In genomic region chr1:180343931-180344406, GRCh38 we compare ENCODE assay signal across 8 cellular contexts.
DNase-seq lines count a peak whose midpoint lies in the region; ATAC-seq and TF ChIP-seq lines count a peak whose summit lies in the region.

No MANE protein-coding gene starts in this region.

- H3K4me3 ChIP-seq in HEK293 (ENCODE audit: low read depth, low read length), result no peak overlapping the region
- no peak overlapping the region for H3K4me3 ChIP-seq in transverse colon

- TF ChIP-seq CTCF in HEK293 (tag by site-specific recombination; IDR thresholded peaks at IDR 0.05) (no peak), transverse colon (IDR thresholded peaks at IDR 0.05) (no peak)
- no peak for TF ChIP-seq CTCF in activated CD8-positive, alpha-beta T cell treated with anti-CD3 and anti-CD28 coated beads for 36 hours (IDR thresholded peaks at IDR 0.05)

- in situ Hi-C loops in transverse colon (cut with MboI; ENCODE audit: low pct_ligation_motif_present in 1 of 4, low pct_unique_long_range_greater_than_20kb in 1 of 4, low sequenced_read_pairs in 3 of 4), result no loop called here

- CTCF ChIA-PET in HEK293 (lab: Yijun Ruan, JAX), result no interaction called here
- CTCF ChIA-PET in activated CD8-positive, alpha-beta T cell treated with anti-CD3 and anti-CD28 coated beads for 36 hours (lab: Charles Lee), result interaction anchor here (1.1 kb wide), 1 partner anchor 55 kb away, joined by 3 read pairs; no protein-coding TSS in a partner anchor

- H3K27me3 ChIP-seq in transverse colon, result no peaks in the 10 kb centered on the region

- H3K36me3 ChIP-seq in HEK293 (ENCODE audit: control insufficient read depth in 2 of 2, insufficient read depth in 1 of 2, low read length in 2 of 2), result no peaks in the 10 kb centered on the region
- no peaks in the 10 kb centered on the region for H3K36me3 ChIP-seq in transverse colon

- H3K4me1 Mint-ChIP-seq in activated CD8-positive, alpha-beta T cell treated with anti-CD3 and anti-CD28 coated beads for 36 hours (ENCODE audit: low read depth), result peaks cover 4% of the 10 kb centered on the region
- no peaks in the 10 kb centered on the region for H3K4me1 Mint-ChIP-seq in activated T-helper 1 cell treated with anti-CD3 and anti-CD28 coated beads, Interleukin-12 subunit alpha, Interleukin-12 subunit beta, Interleukin-2, Interleukin-4 antibody, amounts not matched to agents 30 ng/mL and 10 ng/mL and 1 ng/mL, durations not matched to agents 14 hours and 24 hours and 36 hours (ENCODE audit: low read depth)

- no peak overlapping the region for H3K4me3 Mint-ChIP-seq in activated CD8-positive, alpha-beta T cell treated with anti-CD3 and anti-CD28 coated beads for 36 hours
- H3K4me3 Mint-ChIP-seq in activated T-helper 1 cell treated with anti-CD3 and anti-CD28 coated beads, Interleukin-12 subunit alpha, Interleukin-12 subunit beta, Interleukin-2, Interleukin-4 antibody, amounts not matched to agents 30 ng/mL and 10 ng/mL and 1 ng/mL, durations not matched to agents 14 hours and 24 hours and 36 hours, result no peak overlapping the region

- no peak for TF ChIP-seq POLR2A in transverse colon (IDR thresholded peaks at IDR 0.05)

- TF ChIP-seq EP300 in transverse colon (IDR thresholded peaks at IDR 0.05; ENCODE audit: low read depth), result no peak

- POLR2A ChIA-PET in HEK293 (lab: Yijun Ruan, JAX), result no interaction called here
- POLR2A ChIA-PET in activated CD8-positive, alpha-beta T cell treated with anti-CD3 and anti-CD28 coated beads for 36 hours (lab: Charles Lee), result interaction anchor here (0.6 kb wide), 1 partner anchor 28 kb away, joined by 4 read pairs; no protein-coding TSS in a partner anchor

- H3K4me1 ChIP-seq in HEK293 (ENCODE audit: control insufficient read depth, insufficient read depth, low read length), result peaks cover 19% of the 10 kb centered on the region
- H3K4me1 ChIP-seq in transverse colon, result peaks cover 0 to 18% (median 10%) of the 10 kb centered on the region in 4 donors

- H3K36me3 Mint-ChIP-seq in activated CD8-positive, alpha-beta T cell treated with anti-CD3 and anti-CD28 coated beads for 36 hours (ENCODE audit: low read depth), result peaks cover 27% of the 10 kb centered on the region
- H3K36me3 Mint-ChIP-seq in activated T-helper 1 cell treated with anti-CD3 and anti-CD28 coated beads, Interleukin-12 subunit alpha, Interleukin-12 subunit beta, Interleukin-2, Interleukin-4 antibody, amounts not matched to agents 30 ng/mL and 10 ng/mL and 1 ng/mL, durations not matched to agents 14 hours and 24 hours and 36 hours (ENCODE audit: low read depth), result peaks cover 9% of the 10 kb centered on the region

- intact Hi-C loops in transverse colon (cut with DNase I; ENCODE audit: low total_unique reads), result no loop called here
- intact Hi-C loops in activated CD8-positive, alpha-beta T cell treated with anti-CD3 and anti-CD28 coated beads for 36 hours (cut with micrococcal nuclease), result no loop called here
- intact Hi-C loops in activated T-helper 1 cell treated with anti-CD3 and anti-CD28 coated beads, Interleukin-12 subunit alpha, Interleukin-12 subunit beta, Interleukin-2, Interleukin-4 antibody, amounts not matched to agents 30 ng/mL and 10 ng/mL and 1 ng/mL, durations not matched to agents 14 hours and 24 hours and 36 hours (cut with micrococcal nuclease), result no loop called here

- no peak for ATAC-seq in activated CD8-positive, alpha-beta T cell treated with anti-CD3 and anti-CD28 coated beads for 36 hours

- DNase-seq in COLO668 (lab: John Stamatoyannopoulos, UW; ENCODE audit: unreplicated experiment) (peak; percentile 80), NCI-H1694 treated with DMSO at 0.1 percent for 48 hours (lab: John Stamatoyannopoulos, UW) (peak; percentile 85), astrocyte of the hippocampus (ENCODE audit: low read depth, low spot score) (peak; percentile 57), transverse colon (peak; percentile 82), 8988T (no peak)
- no peak for DNase-seq in activated CD8-positive, alpha-beta T cell treated with anti-CD3 and anti-CD28 coated beads for 36 hours
- DNase-seq in activated T-helper 1 cell treated with anti-CD3 and anti-CD28 coated beads, Interleukin-12 subunit alpha, Interleukin-12 subunit beta, Interleukin-2, Interleukin-4 antibody, amounts not matched to agents 30 ng/mL and 10 ng/mL and 1 ng/mL, durations not matched to agents 14 hours and 24 hours and 36 hours (ENCODE audit: low spot score), result no peak

- H3K27ac Mint-ChIP-seq in activated CD8-positive, alpha-beta T cell treated with anti-CD3 and anti-CD28 coated beads for 36 hours, result no peak overlapping the region
- no peak overlapping the region for H3K27ac Mint-ChIP-seq in activated T-helper 1 cell treated with anti-CD3 and anti-CD28 coated beads, Interleukin-12 subunit alpha, Interleukin-12 subunit beta, Interleukin-2, Interleukin-4 antibody, amounts not matched to agents 30 ng/mL and 10 ng/mL and 1 ng/mL, durations not matched to agents 14 hours and 24 hours and 36 hours

- H3K9me3 ChIP-seq in HEK293 (ENCODE audit: control insufficient read depth, insufficient read depth, low read depth, low read length), result no peaks in the 10 kb centered on the region
- H3K9me3 ChIP-seq in transverse colon, result no peaks in the 10 kb centered on the region

- H3K9me3 Mint-ChIP-seq in activated CD8-positive, alpha-beta T cell treated with anti-CD3 and anti-CD28 coated beads for 36 hours, result peaks cover 6% of the 10 kb centered on the region
- no peaks in the 10 kb centered on the region for H3K9me3 Mint-ChIP-seq in activated T-helper 1 cell treated with anti-CD3 and anti-CD28 coated beads, Interleukin-12 subunit alpha, Interleukin-12 subunit beta, Interleukin-2, Interleukin-4 antibody, amounts not matched to agents 30 ng/mL and 10 ng/mL and 1 ng/mL, durations not matched to agents 14 hours and 24 hours and 36 hours

- H3K27me3 Mint-ChIP-seq in activated CD8-positive, alpha-beta T cell treated with anti-CD3 and anti-CD28 coated beads for 36 hours, result no peaks in the 10 kb centered on the region
- no peaks in the 10 kb centered on the region for H3K27me3 Mint-ChIP-seq in activated T-helper 1 cell treated with anti-CD3 and anti-CD28 coated beads, Interleukin-12 subunit alpha, Interleukin-12 subunit beta, Interleukin-2, Interleukin-4 antibody, amounts not matched to agents 30 ng/mL and 10 ng/mL and 1 ng/mL, durations not matched to agents 14 hours and 24 hours and 36 hours (ENCODE audit: insufficient read depth)

- H3K27ac ChIP-seq in HEK293 (ENCODE audit: extremely low read depth, low read depth, low read length) (peak overlapping the region; percentile 53), transverse colon (no peak overlapping the region)

TF ChIP-seq in HEK293, 187 proteins besides CTCF, POLR2A, EP300 and RAD21 (continues in another document):
- TF ChIP-seq SP7 (tag by site-specific recombination; IDR thresholded peaks at IDR 0.05) (peak; percentile 81), WT1 (tag by site-specific recombination; IDR thresholded peaks at IDR 0.05) (peak; percentile 57; the same call in 1 of the 2 replicates), HOXC10 (CRISPR knock-in tag; IDR thresholded peaks at IDR 0.05) (no peak), ZFHX2 (tag by site-specific recombination; conservative IDR thresholded peaks at IDR 0.05) (no peak), ZNF449 (tag by site-specific recombination; IDR thresholded peaks at IDR 0.05) (no peak; the same call in 1 of the 2 replicates), ZNF24 (tag by site-specific recombination; IDR thresholded peaks at IDR 0.05) (peak; percentile 83), SCRT2 (tag by site-specific recombination; IDR thresholded peaks at IDR 0.05) (peak; percentile 100), ZEB2 (tag by site-specific recombination; IDR thresholded peaks at IDR 0.05) (0 out of 2 replicates have a peak, but pooled peaks have one; percentile 64), KLF9 (tag by site-specific recombination; IDR thresholded peaks at IDR 0.05; ENCODE audit: low read depth) (no peak), ZNF623 (tag by site-specific recombination; IDR thresholded peaks at IDR 0.05) (no peak)

Comparison
In these comparisons a context has a peak if more than half of its experiments do, and no peak if none do; other contexts are left out.
1. DNase-seq: peak in COLO668 (single experiment), NCI-H1694 treated with DMSO at 0.1 percent for 48 hours (single experiment), astrocyte of the hippocampus (single experiment) and transverse colon (single experiment); none in activated CD8-positive, alpha-beta T cell treated with anti-CD3 and anti-CD28 coated beads for 36 hours (single experiment), 8988T (single experiment) and activated T-helper 1 cell treated with anti-CD3 and anti-CD28 coated beads, Interleukin-12 subunit alpha, Interleukin-12 subunit beta, Interleukin-2, Interleukin-4 antibody, amounts not matched to agents 30 ng/mL and 10 ng/mL and 1 ng/mL, durations not matched to agents 14 hours and 24 hours and 36 hours (single experiment).